Comparison of ENCODE assay signal across 19 cellular contexts in the genomic region with DNA sequence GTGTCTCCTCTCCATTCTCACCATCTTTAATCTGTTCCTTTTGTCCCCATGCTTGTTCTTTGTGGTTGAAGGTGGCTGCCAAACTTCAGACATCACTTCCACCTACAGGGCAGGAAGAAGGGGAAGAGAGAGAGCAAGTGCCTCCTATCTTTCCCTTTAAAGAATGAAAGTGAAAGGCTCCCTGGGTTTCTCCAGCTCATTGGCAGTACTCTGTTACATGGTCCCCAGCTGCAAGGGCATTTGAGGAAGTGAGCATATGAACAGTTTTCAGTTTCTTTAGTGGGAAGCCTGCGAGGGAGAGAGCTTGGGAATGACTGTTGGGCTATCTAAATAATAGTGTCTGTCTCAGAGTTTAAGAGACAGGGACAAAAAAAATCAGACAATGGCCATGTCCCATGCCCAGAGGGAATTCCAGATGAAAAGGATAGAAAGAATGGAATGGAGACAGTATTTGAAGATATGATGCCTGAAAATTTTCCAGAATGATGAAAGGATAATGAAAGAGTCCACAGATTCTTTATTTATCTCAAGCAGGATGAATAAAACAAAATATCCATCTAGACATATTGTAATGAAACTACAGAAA.
DNase-seq lines count a peak whose midpoint lies in the region; FAIRE-seq and TF ChIP-seq lines count a peak whose summit lies in the region.
"Had no signal": no experiment of that assay in that cellular context is flagged by ENCODE, and none has a peak within 500 bp of the region (broad histone marks: within the 10 kb centered on the region; RNA-seq: fewer than 3 reads in every experiment).

No MANE protein-coding gene starts in this region.

- H3K9me3 Mint-ChIP-seq in endodermal cell = peaks cover 29% of the 10 kb centered on the region

- no peaks in the 10 kb centered on the region for H3K4me1 ChIP-seq in endodermal cell (ENCODE audit: control insufficient read depth, insufficient read depth, low read length)

- in situ Hi-C loops in GM13976 (cut with MboI; ENCODE audit: low sequenced_read_pairs, unreplicated experiment) = no loop called here

- H3K4me3 ChIP-seq in endodermal cell (ENCODE audit: low read length) = peak overlapping the region; percentile 54

- H3K36me3 ChIP-seq in endodermal cell (ENCODE audit: control insufficient read depth, insufficient read depth, low read length) = peaks cover 32% of the 10 kb centered on the region

- no peak overlapping the region for H3K9ac ChIP-seq in endodermal cell (ENCODE audit: extremely low read depth, low read length, poor library complexity, severe bottlenecking)

- WGBS in endodermal cell (ENCODE audit: insufficient coverage in 1 of 2, insufficient read length in 1 of 2), 2 experiments = 100% methylated on average over 1 of the region's 1 CpG

- no peak overlapping the region for H3K27ac Mint-ChIP-seq in endodermal cell
- H3K27ac Mint-ChIP-seq: B cell; CD4-positive, CD25-positive, alpha-beta regulatory T cell had no signal

- no peaks in the 10 kb centered on the region for H3K27me3 Mint-ChIP-seq in endodermal cell (ENCODE audit: insufficient read depth)
- H3K27me3 Mint-ChIP-seq: B cell; CD4-positive, CD25-positive, alpha-beta regulatory T cell had no signal

- H3K36me3 Mint-ChIP-seq in endodermal cell (ENCODE audit: low read depth) = peaks cover 48% of the 10 kb centered on the region

- no peak for DNase-seq in GM12891 (ENCODE audit: insufficient read length, low spot score)
- peak; percentile 95 for DNase-seq in MV-4-11 (lab: John Stamatoyannopoulos, UW)
- DNase-seq in RPMI8226 = peak; percentile 75
- no peak for DNase-seq in endodermal cell
- no peak for DNase-seq in HEK293T (ENCODE audit: extremely low spot score)
- DNase-seq in NCI-H2227 (lab: John Stamatoyannopoulos, UW; ENCODE audit: unreplicated experiment) = no peak
- no peak for DNase-seq in GM13976 (ENCODE audit: low spot score)
- no peak for DNase-seq in T-helper 2 cell
- DNase-seq: CD4-positive, CD25-positive, alpha-beta regulatory T cell; GF-D8; Karpas-422; NCI-H1105; NCI-H1694; NCI-H2081 treated with DMSO at 0.1 percent for 48 hours; NCI-H2171 treated with DMSO at 0.1 percent for 48 hours; NCI-H446; NCI-H526 had no signal

- no peaks in the 10 kb centered on the region for H3K4me1 Mint-ChIP-seq in endodermal cell
- H3K4me1 Mint-ChIP-seq: B cell had no signal

- H3K27me3 ChIP-seq in endodermal cell (ENCODE audit: control insufficient read depth, insufficient read depth, low read length, poor library complexity, severe bottlenecking) = no peaks in the 10 kb centered on the region

- TF ChIP-seq CTCF in endodermal cell (conservative IDR thresholded peaks at IDR 0.05) (no peak), GM13976 (IDR thresholded peaks at IDR 0.05; ENCODE audit: borderline replicate concordance, control extremely low read depth, extremely low read depth, insufficient read depth, missing control alignments) (no peak)

- H3K9me3 ChIP-seq in endodermal cell (ENCODE audit: control insufficient read depth, low read length) = peaks cover 37% of the 10 kb centered on the region

- no peak overlapping the region for H3K4me3 Mint-ChIP-seq in endodermal cell
- H3K4me3 Mint-ChIP-seq: B cell; CD4-positive, CD25-positive, alpha-beta regulatory T cell had no signal

- no peak for FAIRE-seq in GM12891 (lab: Jason Lieb, UNC)
- FAIRE-seq: A204.1 had no signal

- TF ChIP-seq POLR2A in GM12891 (IDR thresholded peaks at IDR 0.05; ENCODE audit: low read depth, low read length) = no peak

- POLR2A ChIA-PET in HEK293T (lab: Yijun Ruan, JAX) = no interaction called here

- H3K27ac ChIP-seq in endodermal cell (ENCODE audit: low read depth, low read length) = no peak overlapping the region

- CTCF ChIA-PET in HEK293T (lab: Yijun Ruan, JAX) = no interaction called here

TF ChIP-seq in GM12891, 5 proteins besides CTCF, POLR2A, EP300 and RAD21:
- TF ChIP-seq SPI1 (IDR thresholded peaks at IDR 0.05; ENCODE audit: low read depth, low read length) (peak; percentile 68), PAX5 (IDR thresholded peaks at IDR 0.05; ENCODE audit: insufficient read depth, low read length, severe bottlenecking) (no peak)

TF ChIP-seq in HEK293T, 16 proteins besides CTCF, POLR2A, EP300 and RAD21:
- TF ChIP-seq ELF4 (IDR thresholded peaks at IDR 0.05) (no peak), LEF1 (IDR thresholded peaks at IDR 0.05; ENCODE audit: borderline replicate concordance) (no peak), TARDBP (IDR thresholded peaks at IDR 0.05) (no peak), FOXM1 (IDR thresholded peaks at IDR 0.05; ENCODE audit: borderline replicate concordance) (no peak), HDGF (IDR thresholded peaks at IDR 0.05; ENCODE audit: borderline replicate concordance) (no peak), NFRKB (IDR thresholded peaks at IDR 0.05) (no peak), FOXK2 (IDR thresholded peaks at IDR 0.05) (no peak), L3MBTL2 (conservative IDR thresholded peaks at IDR 0.05) (no peak), BHLHE40 (IDR thresholded peaks at IDR 0.05; ENCODE audit: borderline replicate concordance) (no peak), FOXA1 (IDR thresholded peaks at IDR 0.05) (no peak), ARNT (IDR thresholded peaks at IDR 0.05) (no peak), ZNF384 (IDR thresholded peaks at IDR 0.05) (no peak), CTBP1 (IDR thresholded peaks at IDR 0.05; ENCODE audit: borderline replicate concordance) (no peak), SP1 (IDR thresholded peaks at IDR 0.05) (no peak), SUZ12 (IDR thresholded peaks at IDR 0.05) (no peak)
- TF ChIP-seq, protein P1, sequence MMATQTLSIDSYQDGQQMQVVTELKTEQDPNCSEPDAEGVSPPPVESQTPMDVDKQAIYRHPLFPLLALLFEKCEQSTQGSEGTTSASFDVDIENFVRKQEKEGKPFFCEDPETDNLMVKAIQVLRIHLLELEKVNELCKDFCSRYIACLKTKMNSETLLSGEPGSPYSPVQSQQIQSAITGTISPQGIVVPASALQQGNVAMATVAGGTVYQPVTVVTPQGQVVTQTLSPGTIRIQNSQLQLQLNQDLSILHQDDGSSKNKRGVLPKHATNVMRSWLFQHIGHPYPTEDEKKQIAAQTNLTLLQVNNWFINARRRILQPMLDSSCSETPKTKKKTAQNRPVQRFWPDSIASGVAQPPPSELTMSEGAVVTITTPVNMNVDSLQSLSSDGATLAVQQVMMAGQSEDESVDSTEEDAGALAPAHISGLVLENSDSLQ (IDR thresholded peaks at IDR 0.05) = no peak

Comparison
In these comparisons a context has a peak if more than half of its experiments do, and no peak if none do; other contexts are left out.
1. DNase-seq: peak in MV-4-11 (single experiment) and RPMI8226 (single experiment); none in GM12891 (single experiment), endodermal cell (single experiment), HEK293T (single experiment), NCI-H2227 (single experiment), GM13976 (single experiment) and T-helper 2 cell (0 of 5).